Comparison of ENCODE assay signal across 1 cellular context in the genomic region with DNA sequence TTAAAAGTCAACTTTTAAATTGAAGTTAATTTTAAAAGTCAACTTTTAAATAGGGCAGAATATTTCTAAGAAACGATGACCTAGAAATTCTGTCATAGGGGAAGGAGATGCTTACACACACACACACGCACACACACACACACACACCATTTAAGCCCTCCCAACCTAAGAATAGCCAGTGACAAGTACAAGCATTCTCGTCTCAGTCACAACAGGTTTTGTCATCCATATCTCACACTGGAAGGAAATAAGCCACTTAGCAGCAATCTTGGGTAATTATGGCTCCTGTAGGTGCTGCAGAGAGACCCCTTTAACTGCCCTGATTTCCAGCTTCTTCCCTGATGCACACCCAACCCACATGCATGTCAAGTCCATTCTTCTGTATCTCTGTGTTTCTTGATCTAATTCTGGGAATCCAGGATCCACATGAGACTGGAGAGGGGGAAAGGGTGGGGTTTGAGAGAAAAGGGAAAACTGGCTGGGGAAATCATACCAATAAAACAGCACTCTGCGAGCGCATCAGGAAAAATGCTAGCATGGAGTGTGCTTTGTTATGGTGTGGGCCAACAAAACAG.
A peak's percentile ranks its signal among the peaks of the same experiment; 100 is the strongest.
TF ChIP-seq lines count a peak whose summit lies in the region.

No MANE protein-coding gene starts in this region.

TF ChIP-seq in neural cell, 6 proteins besides CTCF, POLR2A, EP300 and RAD21 (continued from another document):
- TF ChIP-seq EZH2 (IDR thresholded peaks at IDR 0.05; ENCODE audit: borderline replicate concordance, insufficient read depth, low read length, poor library complexity, severe bottlenecking) (no peak), SMC3 (conservative IDR thresholded peaks at IDR 0.05; ENCODE audit: poor library complexity) (peak; percentile 10)
